ENCODE assay signal across 17 cellular contexts in genomic region chr21:33258475-33258874, GRCh38.
"Had no signal": no experiment of that assay in that cellular context is flagged by ENCODE, and none has a peak within 500 bp of the region (broad histone marks: within the 10 kb centered on the region; RNA-seq: fewer than 3 reads in every experiment).

No MANE protein-coding gene starts in this region.

- H3K27me3 ChIP-seq: body of pancreas, upper lobe of right lung had no signal

- ATAC-seq: body of pancreas; sciatic nerve; stimulated activated naive CD8-positive, alpha-beta T cell treated with anti-CD3 and anti-CD28 coated beads, Interleukin-15, Interleukin-2, amounts not matched to agents 100 U/mL and 50 U/mL, for 24 hours; upper lobe of right lung had no signal

- H3K4me1 Mint-ChIP-seq: mesothelial cell of epicardium had no signal

- H3K27ac ChIP-seq: body of pancreas, epithelial cell of prostate, upper lobe of right lung had no signal

- H3K9me3 ChIP-seq: body of pancreas, upper lobe of right lung had no signal

- H3K27ac Mint-ChIP-seq: activated naive CD4-positive, alpha-beta T cell treated with anti-CD3 and anti-CD28 coated beads for 36 hours; mesothelial cell of epicardium had no signal

- H3K4me3 ChIP-seq: body of pancreas, upper lobe of right lung had no signal

- H3K4me1 ChIP-seq: body of pancreas, upper lobe of right lung had no signal

- DNase-seq: activated CD4-positive, alpha-beta T cell treated with anti-CD3 and anti-CD28 coated beads for 1 hour; activated CD4-positive, alpha-beta T cell treated with anti-CD3 and anti-CD28 coated beads, Interleukin-2, amount 50 U/mL, for 48 hours; activated CD8-positive, alpha-beta memory T cell treated with anti-CD3 and anti-CD28 coated beads, Interleukin-2, amount 50 U/mL, for 48 hours; activated naive CD4-positive, alpha-beta T cell treated with anti-CD3 and anti-CD28 coated beads for 36 hours; amniotic stem cell; body of pancreas; effector memory CD4-positive, alpha-beta T cell; hippocampal formation; occipital lobe; stimulated activated CD4-positive, alpha-beta T cell treated with anti-CD3 and anti-CD28 coated beads, Interleukin-2, amount 100 ng/mL, for 24 hours; stimulated activated naive CD8-positive, alpha-beta T cell treated with anti-CD3 and anti-CD28 coated beads, Interleukin-15, Interleukin-2, amounts not matched to agents 100 U/mL and 50 U/mL, for 24 hours; SW 1271; T-helper 9 cell; upper lobe of right lung had no signal

- H3K4me3 Mint-ChIP-seq: activated naive CD4-positive, alpha-beta T cell treated with anti-CD3 and anti-CD28 coated beads for 36 hours; mesothelial cell of epicardium had no signal
